In genomic region chr10:29277296-29277695, GRCh38 we compare ENCODE assay signal across 13 cellular contexts. TPM values are rescaled to one million over a fixed set of nuclear protein-coding genes. Genes with fewer than 3 reads are reported as not detected.
"Had no signal": no experiment of that assay in that cellular context is flagged by ENCODE, and none has a peak within 500 bp of the region (broad histone marks: within the 10 kb centered on the region; RNA-seq: fewer than 3 reads in every experiment).

No MANE protein-coding gene starts in this region.

- ATAC-seq: activated CD4-positive, CD25-positive, alpha-beta regulatory T cell treated with anti-CD3 and anti-CD28 coated beads, Interleukin-2, amount 50 U/mL, for 24 hours; activated naive CD4-positive, alpha-beta T cell treated with anti-CD3 and anti-CD28 coated beads, Interleukin-2, amount 50 U/mL, for 72 hours; effector memory CD8-positive, alpha-beta T cell; lower lobe of right lung; right cardiac atrium had no signal

- DNase-seq: activated effector memory CD4-positive, alpha-beta T cell treated with Interleukin-2 at 50 U/mL for 16 hours; amygdala; effector memory CD8-positive, alpha-beta T cell; lower lobe of right lung; naive B cell; right cardiac atrium; stimulated activated naive CD4-positive, alpha-beta T cell had no signal

RNA-seq across cellular contexts. Expression of gene LYZL1, which starts 11.6 kb away (rescaled TPM):
- total RNA-seq: activated naive CD4-positive, alpha-beta T cell treated with anti-CD3 and anti-CD28 coated beads, Interleukin-2, amount 50 U/mL, for 72 hours; epithelial cell of proximal tubule; lower lobe of right lung; progenitor cell of endocrine pancreas; right cardiac atrium; suprapubic skin; ureter had no signal
